In the genomic region with DNA sequence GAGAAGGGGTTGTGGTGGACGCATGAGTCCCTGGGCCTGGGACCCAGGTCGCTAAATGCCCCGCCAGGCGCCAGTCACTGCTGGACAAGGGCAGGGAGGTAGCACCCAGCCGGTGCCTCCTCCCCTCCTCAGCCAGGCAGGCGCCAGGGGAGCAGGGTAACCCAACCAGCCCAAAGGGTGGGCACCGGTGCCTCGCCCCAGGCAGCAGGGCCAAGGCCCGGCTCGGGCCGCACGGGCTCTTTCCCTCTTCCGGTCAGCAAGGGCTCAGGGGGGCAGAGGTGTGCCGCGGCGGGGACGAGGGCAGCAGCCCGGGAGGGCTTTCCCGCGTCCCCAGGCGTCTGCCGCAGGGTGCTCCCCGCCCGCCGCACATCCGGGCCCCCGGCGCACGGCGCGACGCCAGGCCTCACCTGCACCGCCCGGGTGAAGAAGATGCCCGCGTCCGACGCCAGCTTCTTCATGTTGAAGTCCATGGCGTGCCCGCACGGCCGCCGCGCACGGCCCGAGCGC, we compare ENCODE assay signal across 8 cellular contexts. TPM values are rescaled to one million over a fixed set of nuclear protein-coding genes. Genes with fewer than 3 reads are reported as not detected.
DNase-seq lines count a peak whose midpoint lies in the region; TF ChIP-seq lines count a peak whose summit lies in the region.

No MANE protein-coding gene starts in this region.

- H3K9ac ChIP-seq in GM23248 = peak overlapping the region; percentile 48

- H4K20me1 ChIP-seq in GM23248 (ENCODE audit: insufficient read depth) = no peaks in the 10 kb centered on the region

- peaks cover 24% of the 10 kb centered on the region for H3K4me1 Mint-ChIP-seq in activated CD4-positive, alpha-beta memory T cell treated with anti-CD3 and anti-CD28 coated beads for 36 hours (ENCODE audit: low read depth)
- H3K4me1 Mint-ChIP-seq in progenitor cell of endocrine pancreas (ENCODE audit: low read depth) = peaks cover 28% of the 10 kb centered on the region

- intact Hi-C loops in activated CD4-positive, alpha-beta memory T cell treated with anti-CD3 and anti-CD28 coated beads for 36 hours (cut with micrococcal nuclease) = loop anchor here (1.0 to 2.0 kb wide), 6 partner anchors 9 to 475 kb away; a partner anchor contains a TSS

- no peaks in the 10 kb centered on the region for H3K36me3 ChIP-seq in GM23248 (ENCODE audit: low read depth)

- H3K36me3 Mint-ChIP-seq in activated CD4-positive, alpha-beta memory T cell treated with anti-CD3 and anti-CD28 coated beads for 36 hours = no peaks in the 10 kb centered on the region
- no peaks in the 10 kb centered on the region for H3K36me3 Mint-ChIP-seq in progenitor cell of endocrine pancreas (ENCODE audit: insufficient read depth)

- peak overlapping the region; percentile 84 for H3K4me3 Mint-ChIP-seq in activated CD4-positive, alpha-beta memory T cell treated with anti-CD3 and anti-CD28 coated beads for 36 hours
- H3K4me3 Mint-ChIP-seq in progenitor cell of endocrine pancreas (ENCODE audit: low read depth) = peak overlapping the region; percentile 82

- H3K27ac ChIP-seq in GM23248 = no peak overlapping the region

- DNase-seq in NK-92 treated with Interleukin-12 subunit alpha and Interleukin-12 subunit beta, amount 100 ng/mL, for 24 hours (lab: John Stamatoyannopoulos, UW) = peak; percentile 63
- DNase-seq in NK-92 (lab: John Stamatoyannopoulos, UW; ENCODE audit: unreplicated experiment) (no peak), GM23248 (no peak), LNCaP clone FGC (ENCODE audit: low read depth) (no peak), foreskin melanocyte (peak; percentile 13), progenitor cell of endocrine pancreas (ENCODE audit: low spot score, unreplicated experiment) (no peak), SKM-1 (lab: John Stamatoyannopoulos, UW; ENCODE audit: unreplicated experiment) (no peak)
- DNase-seq in activated CD4-positive, alpha-beta memory T cell treated with anti-CD3 and anti-CD28 coated beads for 36 hours = no peak

- H3K9me3 Mint-ChIP-seq in activated CD4-positive, alpha-beta memory T cell treated with anti-CD3 and anti-CD28 coated beads for 36 hours = no peaks in the 10 kb centered on the region
- H3K9me3 Mint-ChIP-seq in progenitor cell of endocrine pancreas (ENCODE audit: low read depth) = no peaks in the 10 kb centered on the region

- POLR2A ChIA-PET in activated CD4-positive, alpha-beta memory T cell treated with anti-CD3 and anti-CD28 coated beads for 36 hours (lab: Charles Lee) = interaction anchor here (1.5 kb wide), 1 partner anchor 8 kb away, joined by 4 read pairs; a partner anchor contains a TSS

- H3K4me3 ChIP-seq in GM23248 (peak overlapping the region; percentile 72), LNCaP clone FGC (ENCODE audit: low read depth, low read length) (peak overlapping the region; percentile 95)

- TF ChIP-seq CTCF in LNCaP clone FGC (IDR thresholded peaks at IDR 0.05; ENCODE audit: control insufficient read depth, extremely low read depth, insufficient read depth) = no peak
- no peak for TF ChIP-seq CTCF in progenitor cell of endocrine pancreas (IDR thresholded peaks at IDR 0.05; ENCODE audit: unreplicated experiment)

- peak overlapping the region; percentile 60 for H2AFZ ChIP-seq in GM23248

- H3K4me1 ChIP-seq in GM23248 (ENCODE audit: insufficient read depth) = peaks cover 15% of the 10 kb centered on the region

- no peaks in the 10 kb centered on the region for H3K9me3 ChIP-seq in GM23248 (ENCODE audit: low read depth)

- H3K4me2 ChIP-seq in GM23248 (ENCODE audit: unreplicated experiment) = peak overlapping the region; percentile 71

- H3F3A ChIP-seq in GM23248 (ENCODE audit: insufficient read depth) = no peaks in the 10 kb centered on the region

- H3K27me3 ChIP-seq in GM23248 (replicated peaks; ENCODE audit: insufficient read depth) = no peaks in the 10 kb centered on the region

- no peaks in the 10 kb centered on the region for H3K27me3 Mint-ChIP-seq in activated CD4-positive, alpha-beta memory T cell treated with anti-CD3 and anti-CD28 coated beads for 36 hours
- H3K27me3 Mint-ChIP-seq in progenitor cell of endocrine pancreas = no peaks in the 10 kb centered on the region

- no peaks in the 10 kb centered on the region for H3K9me2 ChIP-seq in GM23248 (ENCODE audit: insufficient read depth)

- WGBS in GM23248 (ENCODE audit: low coverage in 1 of 2, low lambda C conversion rate in 2 of 2, missing lambda C conversion rate in 2 of 2), 2 experiments = 0 to 2% methylated on average over 20 to 36 of the region's 47 CpGs

- H3K27ac Mint-ChIP-seq in activated CD4-positive, alpha-beta memory T cell treated with anti-CD3 and anti-CD28 coated beads for 36 hours = peak overlapping the region; percentile 55
- H3K27ac Mint-ChIP-seq in progenitor cell of endocrine pancreas = peak overlapping the region; percentile 92

- in situ Hi-C loops in GM23248 (cut with MboI) = no loop called here

- H3K79me2 ChIP-seq in GM23248 (ENCODE audit: insufficient read depth) = peaks cover 17% of the 10 kb centered on the region

- CTCF ChIA-PET in activated CD4-positive, alpha-beta memory T cell treated with anti-CD3 and anti-CD28 coated beads for 36 hours (lab: Charles Lee) = interaction anchor here (0.7 to 1.4 kb wide), 5 partner anchors 9 to 1430 kb away, joined by 3 to 7 read pairs (median 3); no protein-coding TSS in a partner anchor

RNA-seq across cellular contexts. Expression of a gene that starts 0.4 kb away (rescaled TPM):
- 57.3 and 84.9 TPM in 2 replicates for total RNA-seq in GM23248 (2014; rRNA removed; shearing (Covaris generic))
- polyA plus RNA-seq in GM23248 (2016; fragmentation: Nextera tagmentation; extraction: Ambion mirVana) = 27.7 and 30.9 TPM in 2 replicates
- total RNA-seq in activated CD4-positive, alpha-beta memory T cell treated with anti-CD3 and anti-CD28 coated beads for 36 hours = 10 to 100 TPM; 59.5 to 62.3 TPM
- total RNA-seq in progenitor cell of endocrine pancreas = 182 and 183 TPM in 2 replicates

RNA-seq across cellular contexts. Expression of a gene that starts 8.7 kb away (rescaled TPM):
- total RNA-seq in GM23248 (2014; rRNA removed; shearing (Covaris generic)) = 31.6 and 35.1 TPM in 2 replicates
- 10.7 and 12.4 TPM in 2 replicates for polyA plus RNA-seq in GM23248 (2016; fragmentation: Nextera tagmentation; extraction: Ambion mirVana)
- total RNA-seq in activated CD4-positive, alpha-beta memory T cell treated with anti-CD3 and anti-CD28 coated beads for 36 hours = 10 to 100 TPM; 26.1 to 26.5 TPM
- 42.6 and 45.4 TPM in 2 replicates for total RNA-seq in progenitor cell of endocrine pancreas

RNA-seq across cellular contexts. Expression of a gene that starts 53.2 kb away (rescaled TPM):
- 11.5 and 11.6 TPM in 2 replicates for total RNA-seq in GM23248 (2014; rRNA removed; shearing (Covaris generic))
- polyA plus RNA-seq in GM23248 (2016; fragmentation: Nextera tagmentation; extraction: Ambion mirVana) = 12.8 and 13.7 TPM in 2 replicates
- 10 to 100 TPM; 13.9 to 15.3 TPM for total RNA-seq in activated CD4-positive, alpha-beta memory T cell treated with anti-CD3 and anti-CD28 coated beads for 36 hours
- total RNA-seq in progenitor cell of endocrine pancreas = 29.1 and 29.3 TPM in 2 replicates

Comparison
In these comparisons a context has a peak if more than half of its experiments do, and no peak if none do; other contexts are left out.
1. DNase-seq: peak in NK-92 treated with Interleukin-12 subunit alpha and Interleukin-12 subunit beta, amount 100 ng/mL, for 24 hours (single experiment) and foreskin melanocyte (single experiment); none in NK-92 (single experiment), GM23248 (single experiment), LNCaP clone FGC (single experiment), activated CD4-positive, alpha-beta memory T cell treated with anti-CD3 and anti-CD28 coated beads for 36 hours (single experiment), progenitor cell of endocrine pancreas (single experiment) and SKM-1 (single experiment).